ENCODE assay signal across 1 cellular context in the genomic region with DNA sequence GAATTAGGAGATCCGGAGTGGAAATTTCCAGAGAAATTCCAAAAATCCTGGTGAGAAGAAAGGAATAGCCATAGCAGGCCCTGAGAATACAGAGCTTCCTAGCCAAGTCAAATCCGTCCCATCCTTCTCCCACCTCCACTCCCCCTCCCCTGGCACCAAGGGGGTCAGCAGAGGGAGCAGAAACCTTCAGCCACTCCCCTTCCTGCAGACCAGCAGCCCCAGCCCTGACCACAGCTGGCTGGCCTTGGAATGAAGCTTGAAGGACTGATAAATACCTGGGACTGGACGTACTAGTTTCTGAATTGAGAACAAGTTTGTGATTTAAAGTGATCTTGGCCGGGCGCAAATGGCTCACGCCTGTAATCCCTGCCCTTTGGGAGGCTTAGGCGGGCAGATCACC.
TF ChIP-seq lines count a peak whose summit lies in the region.

No MANE protein-coding gene starts in this region.

TF ChIP-seq in IMR-90, 13 proteins besides CTCF, POLR2A, EP300 and RAD21:
- TF ChIP-seq CEBPB (IDR thresholded peaks at IDR 0.05; ENCODE audit: low read depth, low read length) (no peak), BHLHE40 (IDR thresholded peaks at IDR 0.05; ENCODE audit: low read depth, low read length) (no peak), FOS (IDR thresholded peaks at IDR 0.05; ENCODE audit: low read depth, low read length) (no peak), MAZ (IDR thresholded peaks at IDR 0.05; ENCODE audit: borderline replicate concordance, low read depth, low read length) (no peak), MXI1 (IDR thresholded peaks at IDR 0.05; ENCODE audit: borderline replicate concordance, low read depth, low read length) (no peak), NFE2L2 (IDR thresholded peaks at IDR 0.05; ENCODE audit: low read depth, low read length) (no peak), MAFK (IDR thresholded peaks at IDR 0.05; ENCODE audit: low read depth, low read length) (no peak), RFX5 (IDR thresholded peaks at IDR 0.05; ENCODE audit: low read depth, low read length) (no peak), RCOR1 (IDR thresholded peaks at IDR 0.05; ENCODE audit: insufficient replicate concordance, low read length) (no peak), CHD1 (IDR thresholded peaks at IDR 0.05; ENCODE audit: low read depth, low read length) (no peak), SMC3 (IDR thresholded peaks at IDR 0.05; ENCODE audit: low read depth, low read length) (no peak)
- TF ChIP-seq, protein P1, sequence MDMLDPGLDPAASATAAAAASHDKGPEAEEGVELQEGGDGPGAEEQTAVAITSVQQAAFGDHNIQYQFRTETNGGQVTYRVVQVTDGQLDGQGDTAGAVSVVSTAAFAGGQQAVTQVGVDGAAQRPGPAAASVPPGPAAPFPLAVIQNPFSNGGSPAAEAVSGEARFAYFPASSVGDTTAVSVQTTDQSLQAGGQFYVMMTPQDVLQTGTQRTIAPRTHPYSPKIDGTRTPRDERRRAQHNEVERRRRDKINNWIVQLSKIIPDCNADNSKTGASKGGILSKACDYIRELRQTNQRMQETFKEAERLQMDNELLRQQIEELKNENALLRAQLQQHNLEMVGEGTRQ (IDR thresholded peaks at IDR 0.05; ENCODE audit: low read depth, low read length), result no peak
- TF ChIP-seq, protein P2, sequence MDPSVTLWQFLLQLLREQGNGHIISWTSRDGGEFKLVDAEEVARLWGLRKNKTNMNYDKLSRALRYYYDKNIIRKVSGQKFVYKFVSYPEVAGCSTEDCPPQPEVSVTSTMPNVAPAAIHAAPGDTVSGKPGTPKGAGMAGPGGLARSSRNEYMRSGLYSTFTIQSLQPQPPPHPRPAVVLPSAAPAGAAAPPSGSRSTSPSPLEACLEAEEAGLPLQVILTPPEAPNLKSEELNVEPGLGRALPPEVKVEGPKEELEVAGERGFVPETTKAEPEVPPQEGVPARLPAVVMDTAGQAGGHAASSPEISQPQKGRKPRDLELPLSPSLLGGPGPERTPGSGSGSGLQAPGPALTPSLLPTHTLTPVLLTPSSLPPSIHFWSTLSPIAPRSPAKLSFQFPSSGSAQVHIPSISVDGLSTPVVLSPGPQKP (IDR thresholded peaks at IDR 0.05; ENCODE audit: borderline replicate concordance, low read depth, low read length), result no peak
